ENCODE assay signal across 17 cellular contexts in the genomic region with DNA sequence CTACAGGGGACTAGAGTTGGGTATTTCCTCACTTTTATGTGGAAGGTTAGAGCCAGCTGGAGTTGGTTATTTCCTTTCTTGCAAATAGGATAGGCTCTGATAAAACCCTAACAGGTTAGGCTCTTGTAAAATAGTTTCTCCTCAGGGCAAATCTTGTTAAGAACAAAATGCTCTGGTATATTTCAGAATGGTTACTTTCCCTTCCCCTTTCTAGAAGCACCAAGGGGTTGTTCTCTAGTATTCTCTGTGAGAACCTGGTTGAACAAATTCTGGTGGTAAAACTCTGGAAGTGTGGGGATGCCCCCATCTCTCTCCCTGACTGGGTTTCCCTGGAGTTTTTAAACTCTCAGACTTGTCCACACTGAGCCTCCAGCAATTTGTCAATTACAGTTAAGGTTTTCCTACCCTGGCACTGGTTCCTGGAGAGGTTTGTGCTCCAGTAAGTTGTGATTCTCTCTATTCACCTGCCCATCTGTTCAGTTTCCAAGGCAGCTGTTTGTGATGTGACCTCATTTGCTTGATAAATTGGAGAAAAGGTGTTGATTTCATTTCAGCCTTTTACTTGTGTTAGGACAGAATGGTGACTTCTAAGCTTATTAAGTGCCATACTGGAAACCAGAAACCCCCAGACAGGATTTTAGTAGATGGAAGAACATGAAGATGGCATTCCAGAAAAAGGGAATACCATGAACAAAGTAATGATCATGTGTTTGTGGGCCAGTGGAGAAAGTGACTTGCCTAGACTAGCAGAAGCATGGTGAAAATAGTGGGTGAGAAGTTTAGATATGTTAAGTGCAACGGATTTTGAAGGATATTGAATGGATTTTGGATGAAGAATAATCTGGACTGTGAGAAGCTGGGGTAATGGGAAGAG.
DNase-seq lines count a peak whose midpoint lies in the region; ATAC-seq, FAIRE-seq and TF ChIP-seq lines count a peak whose summit lies in the region.
"Had no signal": no experiment of that assay in that cellular context is flagged by ENCODE, and none has a peak within 500 bp of the region (broad histone marks: within the 10 kb centered on the region; RNA-seq: fewer than 3 reads in every experiment).

No MANE protein-coding gene starts in this region.

- DNase-seq in endothelial cell of umbilical vein (ENCODE audit: low read depth, low spot score) (no peak), H7 (no peak), mucosa of descending colon (no peak), suprapubic skin (ENCODE audit: low spot score in 2 of 2) (no peak)
- DNase-seq: activated CD8-positive, alpha-beta memory T cell treated with anti-CD3 and anti-CD28 coated beads, Interleukin-2, amount 10 ng/mL, durations not matched to agents 7 days and 5 days; activated naive CD4-positive, alpha-beta T cell; C1 segment of cervical spinal cord; effector CD4-positive, alpha-beta T cell; EL; NCI-H1436 treated with DMSO at 0.1 percent for 48 hours; stimulated activated naive CD4-positive, alpha-beta T cell treated with Interleukin-2 at 50 U/mL for 16 hours had no signal

- no peak overlapping the region for H3K4me2 ChIP-seq in endothelial cell of umbilical vein (ENCODE audit: insufficient read depth, low read length)
- H3K4me2 ChIP-seq: neural progenitor cell had no signal

- no peaks in the 10 kb centered on the region for H3K9me1 ChIP-seq in endothelial cell of umbilical vein (replicated peaks; ENCODE audit: control insufficient read depth, extremely low read depth, insufficient read depth, low read length)

- no peak overlapping the region for H3K4me3 ChIP-seq in endothelial cell of umbilical vein (replicated peaks in 1 of 3; ENCODE audit: insufficient read depth in 1 of 3, low read depth in 1 of 3, low read length in 3 of 3)
- no peak overlapping the region for H3K4me3 ChIP-seq in H7 (ENCODE audit: insufficient read depth, low read depth, low read length)
- no peak overlapping the region for H3K4me3 ChIP-seq in mucosa of descending colon
- no peak overlapping the region for H3K4me3 ChIP-seq in suprapubic skin
- H3K4me3 ChIP-seq: lung, neural progenitor cell had no signal

- H3K9me3 ChIP-seq in endothelial cell of umbilical vein (replicated peaks; ENCODE audit: control insufficient read depth, insufficient read depth, low read length) (no peaks in the 10 kb centered on the region), mucosa of descending colon (no peaks in the 10 kb centered on the region), suprapubic skin (no peaks in the 10 kb centered on the region)

- ATAC-seq in GM18858 (IDR thresholded peaks at IDR 0.05; ENCODE audit: unreplicated experiment): peak; percentile 55
- peak; percentile 69 for ATAC-seq in GM21576 (IDR thresholded peaks at IDR 0.05; ENCODE audit: unreplicated experiment)
- ATAC-seq in HG03354 (IDR thresholded peaks at IDR 0.05; ENCODE audit: poor library complexity, severe bottlenecking, unreplicated experiment): peak; percentile 62
- ATAC-seq in mucosa of descending colon: no peak
- ATAC-seq: activated CD8-positive, alpha-beta memory T cell treated with anti-CD3 and anti-CD28 coated beads, Interleukin-2, amount 10 ng/mL, durations not matched to agents 7 days and 5 days had no signal

- H3K36me3 ChIP-seq in endothelial cell of umbilical vein (ENCODE audit: control insufficient read depth in 2 of 2, extremely low read depth in 1 of 2, insufficient read depth in 2 of 2, low read length in 2 of 2): no peaks in the 10 kb centered on the region
- H3K36me3 ChIP-seq in H7 (replicated peaks; ENCODE audit: control insufficient read depth, insufficient read depth, low read length): no peaks in the 10 kb centered on the region; the same call in 1 of the 2 replicates
- no peaks in the 10 kb centered on the region for H3K36me3 ChIP-seq in mucosa of descending colon (ENCODE audit: low read depth)
- no peaks in the 10 kb centered on the region for H3K36me3 ChIP-seq in suprapubic skin
- H3K36me3 ChIP-seq: neural progenitor cell had no signal

- no peak overlapping the region for H3K27ac ChIP-seq in endothelial cell of umbilical vein (ENCODE audit: insufficient read depth, low read depth, low read length)
- H3K27ac ChIP-seq in suprapubic skin: no peak overlapping the region
- H3K27ac ChIP-seq: neural progenitor cell had no signal

- intact Hi-C loops in endothelial cell of umbilical vein (cut with micrococcal nuclease): no loop called here
- intact Hi-C loops in mucosa of descending colon (cut with DNase I, micrococcal nuclease): no loop called here

- POLR2A ChIA-PET in endothelial cell of umbilical vein (lab: Charles Lee): no interaction called here

- no TSS peak for BruUV-seq in endothelial cell of umbilical vein (replicated peaks; lab: Mats Ljungman, UMichigan)

- no peaks in the 10 kb centered on the region for H3K27me3 ChIP-seq in endothelial cell of umbilical vein (ENCODE audit: control insufficient read depth in 2 of 2, insufficient read depth in 2 of 2, low read length in 2 of 2)
- no peaks in the 10 kb centered on the region for H3K27me3 ChIP-seq in H7 (ENCODE audit: control insufficient read depth, insufficient read depth, low read length)
- H3K27me3 ChIP-seq in suprapubic skin: no peaks in the 10 kb centered on the region
- H3K27me3 ChIP-seq: neural progenitor cell had no signal

- H3K4me1 ChIP-seq in endothelial cell of umbilical vein (ENCODE audit: control insufficient read depth, extremely low read depth, insufficient read depth, low read length) (no peaks in the 10 kb centered on the region), mucosa of descending colon (ENCODE audit: low read depth) (no peaks in the 10 kb centered on the region), suprapubic skin (no peaks in the 10 kb centered on the region)
- H3K4me1 ChIP-seq: neural progenitor cell had no signal

- H4K20me1 ChIP-seq in endothelial cell of umbilical vein (replicated peaks; ENCODE audit: control insufficient read depth, extremely low read depth, insufficient read depth, low read length): no peaks in the 10 kb centered on the region

- 65% methylated on average over 1 of the region's 1 CpG for WGBS in suprapubic skin

- FAIRE-seq in endothelial cell of umbilical vein (lab: Jason Lieb, UNC): peak; percentile 43
- FAIRE-seq: GM18507 had no signal

- no peaks in the 10 kb centered on the region for H3K79me2 ChIP-seq in endothelial cell of umbilical vein (ENCODE audit: control insufficient read depth, insufficient read depth, low read length)

- no peak for TF ChIP-seq POLR2A in endothelial cell of umbilical vein (IDR thresholded peaks at IDR 0.05; ENCODE audit: low read depth, low read length)
- TF ChIP-seq POLR2A in suprapubic skin (IDR thresholded peaks at IDR 0.05): no peak

- dilution Hi-C loops in endothelial cell of umbilical vein (cut with MboI; ENCODE audit: extremely low pct_ligation_motif_present, low sequenced_read_pairs): no loop called here

- H3K9ac ChIP-seq in endothelial cell of umbilical vein (replicated peaks; ENCODE audit: extremely low read depth, insufficient read depth, low read length): no peak overlapping the region
- H3K9ac ChIP-seq: neural progenitor cell had no signal

- CTCF ChIA-PET in endothelial cell of umbilical vein (lab: Charles Lee): interaction anchor here (1.0 kb wide), 1 partner anchor 26 kb away, joined by 3 read pairs; no protein-coding TSS in a partner anchor

- TF ChIP-seq EP300 in suprapubic skin (IDR thresholded peaks at IDR 0.05): no peak

- TF ChIP-seq CTCF in endothelial cell of umbilical vein (IDR thresholded peaks at IDR 0.05; ENCODE audit: extremely low read depth in 1 of 2, insufficient read depth in 1 of 2, low read depth in 1 of 2, low read length in 2 of 2): no peak
- no peak for TF ChIP-seq CTCF in mucosa of descending colon (IDR thresholded peaks at IDR 0.05)
- TF ChIP-seq CTCF in suprapubic skin (IDR thresholded peaks at IDR 0.05): no peak

- H2AFZ ChIP-seq in endothelial cell of umbilical vein (ENCODE audit: low read depth, low read length): no peak overlapping the region
- H2AFZ ChIP-seq: neural progenitor cell had no signal

TF ChIP-seq in endothelial cell of umbilical vein, 7 proteins besides CTCF, POLR2A, EP300 and RAD21:
- TF ChIP-seq JUN (IDR thresholded peaks at IDR 0.05; ENCODE audit: borderline replicate concordance, insufficient read depth, insufficient read length, low read depth) (no peak), MYC (IDR thresholded peaks at IDR 0.05; ENCODE audit: low read depth, low read length) (no peak), EZH2 (IDR thresholded peaks at IDR 0.05; ENCODE audit: borderline replicate concordance, low read depth, low read length, severe bottlenecking) (no peak), POLR2AphosphoS5 (IDR thresholded peaks at IDR 0.05; ENCODE audit: insufficient read depth, low read depth, low read length) (no peak), GATA2 (IDR thresholded peaks at IDR 0.05; ENCODE audit: insufficient read depth, insufficient read length, low read depth, low read length) (no peak), FOS (IDR thresholded peaks at IDR 0.05; ENCODE audit: borderline replicate concordance, insufficient read depth, low read length) (no peak)
- TF ChIP-seq, protein P1, sequence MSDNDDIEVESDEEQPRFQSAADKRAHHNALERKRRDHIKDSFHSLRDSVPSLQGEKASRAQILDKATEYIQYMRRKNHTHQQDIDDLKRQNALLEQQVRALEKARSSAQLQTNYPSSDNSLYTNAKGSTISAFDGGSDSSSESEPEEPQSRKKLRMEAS (IDR thresholded peaks at IDR 0.05; ENCODE audit: insufficient read depth, insufficient read length): no peak
